Comparison of ENCODE assay signal across 22 cellular contexts in the genomic region with DNA sequence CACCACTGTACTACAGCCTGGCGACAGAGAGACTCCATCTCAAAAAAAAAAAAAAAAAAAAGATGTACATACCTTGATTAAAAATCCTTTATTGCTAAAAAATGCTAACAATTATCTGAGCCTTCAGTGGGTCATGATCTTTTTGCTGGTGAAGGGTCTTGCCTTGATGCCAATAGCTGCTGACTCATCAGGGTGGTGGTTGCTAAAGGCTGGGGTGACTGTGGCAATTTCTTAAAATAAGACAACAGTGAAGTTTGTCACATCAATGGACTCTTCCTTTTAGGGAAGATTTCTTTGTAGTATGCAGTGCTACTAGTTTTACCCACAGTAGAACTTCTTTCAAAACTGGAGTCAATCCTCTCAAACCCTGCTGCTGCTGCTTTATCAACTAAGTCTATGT.
"Had no signal": no experiment of that assay in that cellular context is flagged by ENCODE, and none has a peak within 500 bp of the region (broad histone marks: within the 10 kb centered on the region; RNA-seq: fewer than 3 reads in every experiment).

No MANE protein-coding gene starts in this region.

- H3K27ac ChIP-seq: coronary artery, foreskin keratinocyte, psoas muscle, right lobe of liver, skin epidermis, stomach, thoracic aorta, transverse colon had no signal

- DNase-seq: effector CD4-positive, alpha-beta T cell; endodermal cell; erythroblast; foreskin keratinocyte; immature natural killer cell; kidney; left cardiac atrium; mammary epithelial cell; naive thymus-derived CD4-positive, alpha-beta T cell; nephron progenitor cell; psoas muscle; retina; right lobe of liver; stimulated activated CD4-positive, alpha-beta T cell treated with anti-CD3 and anti-CD28 coated beads, Interleukin-2, amount 100 ng/mL, for 24 hours; stimulated activated CD4-positive, alpha-beta T cell treated with anti-CD3 and anti-CD28 coated beads, Interleukin-4, amount 100 ng/mL, for 4 hours; stimulated activated naive B cell treated with anti-CD40 and anti-IgM and Interleukin-4, amounts not matched to agents 10 μg/mL and 1 μg/mL and 100 μg/mL, for 72 hours; stomach; substantia nigra; transverse colon had no signal

- H3K9me3 ChIP-seq: right lobe of liver, stomach, thoracic aorta, transverse colon had no signal

- H3K4me1 ChIP-seq: foreskin keratinocyte, psoas muscle, right lobe of liver, stomach had no signal

- H3K27me3 ChIP-seq: right lobe of liver, transverse colon had no signal

- H3K4me3 ChIP-seq: coronary artery, psoas muscle, right lobe of liver, skin epidermis, stomach, thoracic aorta, transverse colon had no signal

- ATAC-seq: foreskin keratinocyte; left cardiac atrium; naive thymus-derived CD4-positive, alpha-beta T cell; psoas muscle; right lobe of liver; stimulated activated naive B cell treated with anti-CD40 and anti-IgM and Interleukin-4, amounts not matched to agents 10 μg/mL and 1 μg/mL and 100 μg/mL, for 72 hours had no signal

- H3K36me3 ChIP-seq: right lobe of liver, stomach, thoracic aorta, transverse colon had no signal
